ENCODE assay signal across 9 cellular contexts in the genomic region with DNA sequence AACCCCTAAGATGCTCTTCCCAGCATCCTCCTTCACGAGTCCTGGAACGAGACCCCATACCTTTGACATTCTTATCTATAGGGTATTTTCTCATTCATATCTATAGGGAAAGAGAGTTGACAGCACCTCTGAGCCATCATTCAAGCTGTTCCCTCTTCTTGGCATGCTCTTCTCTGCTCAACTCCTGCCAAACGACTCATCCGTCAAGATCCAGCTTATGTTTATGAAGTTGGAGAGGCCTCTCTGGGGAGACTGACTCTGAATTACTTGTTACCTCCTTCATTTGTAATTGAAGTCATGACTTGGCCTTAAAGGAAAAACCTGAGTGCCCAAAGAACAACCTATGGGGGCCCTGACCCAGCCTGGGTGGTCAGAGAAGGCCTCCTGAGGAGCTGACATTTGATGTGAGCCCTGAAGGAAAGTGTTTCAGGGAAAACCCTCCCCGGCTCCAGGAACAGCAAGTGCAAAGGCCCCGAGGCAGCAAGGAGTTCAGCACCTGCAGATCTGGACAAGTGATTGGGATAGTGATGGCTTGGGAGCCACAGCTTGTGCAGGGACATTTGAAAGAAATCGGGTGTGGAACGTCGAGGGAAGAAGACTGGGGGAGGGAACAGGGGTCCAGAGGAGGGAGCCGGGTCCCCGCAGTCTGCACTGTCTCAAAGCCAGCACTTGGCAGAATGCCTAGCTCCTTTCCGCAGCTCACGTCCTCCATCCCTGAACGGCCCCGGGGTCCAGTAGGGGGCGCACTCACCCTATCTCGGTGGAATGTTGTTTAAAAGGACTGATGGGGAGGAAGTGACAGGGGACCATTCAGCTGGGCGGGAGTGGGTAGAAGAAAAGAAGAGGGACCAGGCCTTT. TPM values are rescaled to one million over a fixed set of nuclear protein-coding genes. Genes with fewer than 3 reads are reported as not detected.
A peak's percentile ranks its signal among the peaks of the same experiment; 100 is the strongest.
DNase-seq lines count a peak whose midpoint lies in the region; ATAC-seq and TF ChIP-seq lines count a peak whose summit lies in the region.
"Had no signal": no experiment of that assay in that cellular context is flagged by ENCODE, and none has a peak within 500 bp of the region (broad histone marks: within the 10 kb centered on the region; RNA-seq: fewer than 3 reads in every experiment).

No MANE protein-coding gene starts in this region.

- ATAC-seq in Right ventricle myocardium inferior (peak; percentile 93), GM18873 (IDR thresholded peaks at IDR 0.05; ENCODE audit: low FRiP score, unreplicated experiment) (no peak), GM19035 (IDR thresholded peaks at IDR 0.05; ENCODE audit: unreplicated experiment) (no peak)

- no TSS peak for BruUV-seq in Caco-2 (replicated peaks; lab: Mats Ljungman, UMichigan)

- H3K36me3 ChIP-seq in Caco-2 (ENCODE audit: control insufficient read depth, insufficient read depth, low read length), result no peaks in the 10 kb centered on the region

- H3K4me1 ChIP-seq in Caco-2, result no peaks in the 10 kb centered on the region

- intact Hi-C loops in Caco-2 (cut with micrococcal nuclease; ENCODE audit: unreplicated experiment), result loop anchor here (1.0 to 2.0 kb wide), 2 partner anchors 58 to 65 kb away; a partner anchor contains a TSS
- intact Hi-C loops in Right ventricle myocardium inferior (cut with DNase I), result loop anchor here (2.0 to 5.0 kb wide), 2 partner anchors 57 to 66 kb away; a partner anchor contains a TSS

- no peaks in the 10 kb centered on the region for H3K36me3 Mint-ChIP-seq in Caco-2 (ENCODE audit: insufficient read depth, unreplicated experiment)

- H3K4me3 ChIP-seq in Caco-2 (ENCODE audit: low read depth, low read length), result no peak overlapping the region

- DNase-seq in Caco-2 (peak; percentile 59 to 75), HuH-7.5 (ENCODE audit: low spot score) (peak; percentile 51), RPMI8226 (peak; percentile 93), Right ventricle myocardium inferior (ENCODE audit: missing footprints) (peak; percentile 93), renal cortical epithelial cell (ENCODE audit: low read depth) (peak; percentile 65)
- peak; percentile 84 for DNase-seq in activated effector memory CD4-positive, alpha-beta T cell treated with anti-CD3 and anti-CD28 coated beads, Interleukin-2, amount 50 U/mL, for 16 hours

- no peaks in the 10 kb centered on the region for H3K4me1 Mint-ChIP-seq in Caco-2 (ENCODE audit: low read depth, unreplicated experiment)

- H3K9me3 ChIP-seq in Caco-2, result no peaks in the 10 kb centered on the region

- CTCF ChIA-PET in Caco-2 (lab: Charles Lee), result interaction anchor here (0.6 to 2.9 kb wide), 9 partner anchors 10 to 620 kb away, joined by 3 to 41 read pairs (median 4); a partner anchor contains a TSS

- TF ChIP-seq CTCF in Caco-2 (IDR thresholded peaks at IDR 0.05; ENCODE audit: insufficient read depth in 1 of 2, low read depth in 1 of 2, low read length in 1 of 2, severe bottlenecking in 1 of 2, unreplicated experiment in 1 of 2), result peak; percentile 54 to 65

- POLR2A ChIA-PET in Caco-2 (lab: Charles Lee), result no interaction called here

- no peak overlapping the region for H3K4me3 Mint-ChIP-seq in Caco-2 (ENCODE audit: unreplicated experiment)
- H3K4me3 Mint-ChIP-seq: T-helper 1 cell treated with Interleukin-12 subunit alpha and Interleukin-12 subunit beta and Interleukin-4 antibody, amounts not matched to agents 30 μg/mL and 1 μg/mL, for 36 hours had no signal

- H3K9me3 Mint-ChIP-seq in Caco-2 (ENCODE audit: unreplicated experiment), result peaks cover 18% of the 10 kb centered on the region
- H3K9me3 Mint-ChIP-seq: T-helper 1 cell treated with Interleukin-12 subunit alpha and Interleukin-12 subunit beta and Interleukin-4 antibody, amounts not matched to agents 30 μg/mL and 1 μg/mL, for 36 hours had no signal

- no peaks in the 10 kb centered on the region for H3K27me3 Mint-ChIP-seq in Caco-2 (ENCODE audit: insufficient read depth, unreplicated experiment)

- H3K27ac Mint-ChIP-seq in Caco-2 (ENCODE audit: unreplicated experiment), result no peak overlapping the region
- H3K27ac Mint-ChIP-seq: T-helper 1 cell treated with Interleukin-12 subunit alpha and Interleukin-12 subunit beta and Interleukin-4 antibody, amounts not matched to agents 30 μg/mL and 1 μg/mL, for 36 hours had no signal

- no peaks in the 10 kb centered on the region for H3K27me3 ChIP-seq in Caco-2 (replicated peaks; ENCODE audit: control insufficient read depth, insufficient read depth, low read length)

RNA-seq across cellular contexts. Expression of a gene that starts 14.0 kb away (rescaled TPM):
- total RNA-seq in Caco-2 (2022) (0.95 TPM in 1 of 2 replicates, not detected in the other), Right ventricle myocardium inferior (3.2 TPM), renal cortical epithelial cell (4.6 and 13.0 TPM in 2 replicates)

RNA-seq across cellular contexts. Expression of a gene that starts 22.5 kb away (rescaled TPM):
- total RNA-seq in Caco-2 (2022) (3.6 and 4.4 TPM in 2 replicates), Right ventricle myocardium inferior (4.5 TPM), renal cortical epithelial cell (0.15 TPM in 1 of 2 replicates, not detected in the other)

RNA-seq across cellular contexts. Expression of a gene that starts 58.3 kb away (rescaled TPM):
- total RNA-seq in Caco-2 (2022) (18.4 and 23.2 TPM in 2 replicates), Right ventricle myocardium inferior (288 TPM), renal cortical epithelial cell (93.9 and 104 TPM in 2 replicates)
